Comparison of ENCODE assay signal across 8 cellular contexts in genomic region chr1:90721210-90722194, GRCh38. TPM values are rescaled to one million over a fixed set of nuclear protein-coding genes. Genes with fewer than 3 reads are reported as not detected.
A peak's percentile ranks its signal among the peaks of the same experiment; 100 is the strongest.
DNase-seq lines count a peak whose midpoint lies in the region; ATAC-seq, FAIRE-seq and TF ChIP-seq lines count a peak whose summit lies in the region.

No MANE protein-coding gene starts in this region.

- peak; percentile 74 for ATAC-seq in HG03439 (IDR thresholded peaks at IDR 0.05; ENCODE audit: unreplicated experiment)
- peak in 1 of 2 donors; percentile 45 for ATAC-seq in gastrocnemius medialis

- peak; percentile 94 for TF ChIP-seq CTCF in fibroblast of villous mesenchyme (IDR thresholded peaks at IDR 0.05; ENCODE audit: insufficient read depth, low read depth, low read length)
- peak in 4 of 5 experiments; percentile 45 to 70 (median 56) for TF ChIP-seq CTCF in gastrocnemius medialis (IDR thresholded peaks at IDR 0.05 in 4 of 5, conservative IDR thresholded peaks at IDR 0.05 in 1 of 5)

- peaks cover 95% of the 10 kb centered on the region in 3 donors for H3K27me3 ChIP-seq in gastrocnemius medialis

- DNase-seq in AG20443 (ENCODE audit: low spot score) (peak; percentile 72), GM12891 (ENCODE audit: insufficient read length, low spot score) (no peak), NCI-H446 treated with DMSO at 0.1 percent for 48 hours (lab: John Stamatoyannopoulos, UW) (peak; percentile 74), fibroblast of villous mesenchyme (ENCODE audit: low read depth) (peak; percentile 61), gastrocnemius medialis (no peak), GM19238 (ENCODE audit: insufficient read length, low spot score) (no peak)
- peak; percentile 36 to 41 for DNase-seq in activated CD4-positive, alpha-beta T cell treated with anti-CD3 and anti-CD28 coated beads, Interleukin-2, amount 50 U/mL, for 4 hours

- H3K27ac ChIP-seq in gastrocnemius medialis: no peak overlapping the region

- in situ Hi-C loops in gastrocnemius medialis (cut with MboI; ENCODE audit: low sequenced_read_pairs in 4 of 4): loop anchor here in 2 of 4 donors (10.0 to 25.0 kb wide), 2 partner anchors 241 to 243 kb away; no protein-coding TSS in a partner anchor

- peaks cover 31 to 49% of the 10 kb centered on the region in 2 donors for H3K4me1 ChIP-seq in gastrocnemius medialis

- intact Hi-C loops in gastrocnemius medialis (cut with DNase I; ENCODE audit: low total_unique reads): loop anchor here (5.0 kb wide), 1 partner anchor 241 kb away; no protein-coding TSS in a partner anchor

- no peaks in the 10 kb centered on the region for H3K9me3 ChIP-seq in gastrocnemius medialis

- TF ChIP-seq POLR2A in GM12891 (IDR thresholded peaks at IDR 0.05; ENCODE audit: low read depth, low read length): no peak
- TF ChIP-seq POLR2A in gastrocnemius medialis (IDR thresholded peaks at IDR 0.05): no peak

- no peaks in the 10 kb centered on the region for H3K36me3 ChIP-seq in gastrocnemius medialis

- H3K4me3 ChIP-seq in fibroblast of villous mesenchyme (ENCODE audit: low read depth, low read length): no peak overlapping the region
- H3K4me3 ChIP-seq in gastrocnemius medialis: no peak overlapping the region

- FAIRE-seq in GM12891 (lab: Jason Lieb, UNC): peak; percentile 85

TF ChIP-seq in GM12891, 5 proteins besides CTCF, POLR2A, EP300 and RAD21:
- no peak for TF ChIP-seq TAF1 (IDR thresholded peaks at IDR 0.05; ENCODE audit: low read depth, low read length)
- no peak for TF ChIP-seq POLR2AphosphoS5 (IDR thresholded peaks at IDR 0.05; ENCODE audit: low read depth, low read length)
- no peak for TF ChIP-seq SPI1 (IDR thresholded peaks at IDR 0.05; ENCODE audit: low read depth, low read length)
- TF ChIP-seq PAX5 (IDR thresholded peaks at IDR 0.05; ENCODE audit: insufficient read depth, low read length, severe bottlenecking): no peak
- TF ChIP-seq POU2F2 (IDR thresholded peaks at IDR 0.05; ENCODE audit: low read depth, low read length): no peak

RNA-seq across cellular contexts. Expression of gene BARHL2, which starts 4.4 kb away (rescaled TPM):
- polyA plus RNA-seq in GM12891 (2012; ENCODE audit: low read depth, missing spikeins): not detected
- not detected in 2 replicates for total RNA-seq in fibroblast of villous mesenchyme
- not detected for total RNA-seq in gastrocnemius medialis

Comparison
In these comparisons a context has a peak if more than half of its experiments do, and no peak if none do; other contexts are left out.
1. DNase-seq: peak in AG20443 (single experiment), NCI-H446 treated with DMSO at 0.1 percent for 48 hours (single experiment), activated CD4-positive, alpha-beta T cell treated with anti-CD3 and anti-CD28 coated beads, Interleukin-2, amount 50 U/mL, for 4 hours (2 of 2) and fibroblast of villous mesenchyme (single experiment); none in GM12891 (single experiment), gastrocnemius medialis (0 of 2) and GM19238 (single experiment).